ENCODE assay signal across 12 cellular contexts in genomic region chr19:38661166-38661565, GRCh38. TPM values are rescaled to one million over a fixed set of nuclear protein-coding genes. Genes with fewer than 3 reads are reported as not detected.
DNase-seq lines count a peak whose midpoint lies in the region; ATAC-seq, FAIRE-seq and TF ChIP-seq lines count a peak whose summit lies in the region.
"Had no signal": no experiment of that assay in that cellular context is flagged by ENCODE, and none has a peak within 500 bp of the region (broad histone marks: within the 10 kb centered on the region; RNA-seq: fewer than 3 reads in every experiment).

No MANE protein-coding gene starts in this region.

- H3K4me3 ChIP-seq in heart right ventricle = no peak overlapping the region
- H3K4me3 ChIP-seq in esophagus squamous epithelium = no peak overlapping the region
- H3K4me3 ChIP-seq in neutrophil (ENCODE audit: low read depth in 1 of 2, low read length in 1 of 2) = no peak overlapping the region
- no peak overlapping the region for H3K4me3 ChIP-seq in vagina
- H3K4me3 ChIP-seq in CD4-positive, alpha-beta memory T cell (ENCODE audit: low read length in 2 of 2) = no peak overlapping the region

- DNase-seq in heart right ventricle (no peak), Right ventricle myocardium inferior (ENCODE audit: missing footprints) (no peak), esophagus squamous epithelium (lab: John Stamatoyannopoulos, UW) (no peak), vagina (ENCODE audit: extremely low spot score in 2 of 2) (no peak), superior temporal gyrus (ENCODE audit: extremely low spot score) (no peak), RCC 7860 (ENCODE audit: low spot score) (no peak)
- no peak for DNase-seq in CD4-positive, alpha-beta memory T cell
- DNase-seq: GDM1, MM.1S, NCI-H510A treated with DMSO at 0.1 percent for 48 hours had no signal

- ATAC-seq in heart right ventricle = no peak
- ATAC-seq in Right ventricle myocardium inferior = no peak

- H3K4me3 Mint-ChIP-seq in CD4-positive, alpha-beta memory T cell = peak overlapping the region in 1 of 8 donors; percentile 15
- H3K4me3 Mint-ChIP-seq: T-helper 1 cell treated with Interleukin-12 subunit alpha and Interleukin-12 subunit beta and Interleukin-4 antibody, amounts not matched to agents 30 μg/mL and 1 μg/mL, for 36 hours had no signal

- H3K4me1 ChIP-seq in heart right ventricle = peaks cover 64 to 100% (median 100%) of the 10 kb centered on the region in 9 donors
- H3K4me1 ChIP-seq in esophagus squamous epithelium = peaks cover 92 to 100% (median 94%) of the 10 kb centered on the region in 3 donors
- peaks cover 90 to 92% of the 10 kb centered on the region in 2 experiments for H3K4me1 ChIP-seq in neutrophil (ENCODE audit: control insufficient read depth in 1 of 2, insufficient read depth in 1 of 2, low read depth in 1 of 2, low read length in 1 of 2)
- H3K4me1 ChIP-seq in vagina = peaks cover 100% of the 10 kb centered on the region
- H3K4me1 ChIP-seq in CD4-positive, alpha-beta memory T cell (ENCODE audit: insufficient read depth, low read length) = peaks cover 93% of the 10 kb centered on the region

- intact Hi-C loops in heart right ventricle (cut with DNase I) (loop anchor here in 2 of 10 donors (5.0 kb wide), 2 partner anchors 46 to 51 kb away; no protein-coding TSS in a partner anchor), Right ventricle myocardium inferior (cut with DNase I) (no loop called here), esophagus squamous epithelium (cut with DNase I) (no loop called here), vagina (cut with DNase I) (no loop called here)
- intact Hi-C loops in CD4-positive, alpha-beta memory T cell (cut with micrococcal nuclease) = no loop called here

- TF ChIP-seq CTCF in heart right ventricle (IDR thresholded peaks at IDR 0.05) (no peak), esophagus squamous epithelium (IDR thresholded peaks at IDR 0.05) (no peak), neutrophil (IDR thresholded peaks at IDR 0.05) (no peak), vagina (IDR thresholded peaks at IDR 0.05) (no peak)

- no peaks in the 10 kb centered on the region for H3K27me3 Mint-ChIP-seq in CD4-positive, alpha-beta memory T cell

- H3K4me1 Mint-ChIP-seq in CD4-positive, alpha-beta memory T cell = peaks cover 41 to 93% (median 72%) of the 10 kb centered on the region in 4 donors

- POLR2A ChIA-PET in CD4-positive, alpha-beta memory T cell (lab: Charles Lee; ENCODE audit: partially characterized antibody) = no interaction called here

- CTCF ChIA-PET in CD4-positive, alpha-beta memory T cell (lab: Charles Lee; ENCODE audit: partially characterized antibody) = interaction anchor here (1.2 to 1.4 kb wide), 2 partner anchors 14 to 26 kb away, joined by 3 read pairs; partner anchors contain the start of gene ACTN4

- peaks cover 0 to 30% (median 0%) of the 10 kb centered on the region in 9 donors for H3K36me3 ChIP-seq in heart right ventricle
- H3K36me3 ChIP-seq in esophagus squamous epithelium = peaks cover 0 to 26% (median 4%) of the 10 kb centered on the region in 3 donors
- no peaks in the 10 kb centered on the region for H3K36me3 ChIP-seq in neutrophil
- H3K36me3 ChIP-seq in vagina = no peaks in the 10 kb centered on the region
- H3K36me3 ChIP-seq in CD4-positive, alpha-beta memory T cell (ENCODE audit: insufficient read depth, low read length) = no peaks in the 10 kb centered on the region

- no peaks in the 10 kb centered on the region for H3K9me3 Mint-ChIP-seq in CD4-positive, alpha-beta memory T cell
- H3K9me3 Mint-ChIP-seq: T-helper 1 cell treated with Interleukin-12 subunit alpha and Interleukin-12 subunit beta and Interleukin-4 antibody, amounts not matched to agents 30 μg/mL and 1 μg/mL, for 36 hours had no signal

- WGBS in heart right ventricle, 2 donors = 44 to 52% methylated on average over 6 of the region's 6 CpGs
- WGBS in esophagus squamous epithelium, 2 donors = 52 to 54% methylated on average over 5 to 6 of the region's 6 CpGs

- TF ChIP-seq POLR2A in esophagus squamous epithelium (IDR thresholded peaks at IDR 0.05) (no peak), vagina (IDR thresholded peaks at IDR 0.05) (no peak)

- H3K27me3 ChIP-seq in heart right ventricle (no peaks in the 10 kb centered on the region), esophagus squamous epithelium (no peaks in the 10 kb centered on the region), neutrophil (no peaks in the 10 kb centered on the region), vagina (no peaks in the 10 kb centered on the region)
- no peaks in the 10 kb centered on the region for H3K27me3 ChIP-seq in CD4-positive, alpha-beta memory T cell (ENCODE audit: insufficient read depth, low read length)

- no peak for FAIRE-seq in RCC 7860 (lab: Jason Lieb, UNC)

- H3K9me3 ChIP-seq in heart right ventricle (no peaks in the 10 kb centered on the region), esophagus squamous epithelium (no peaks in the 10 kb centered on the region), neutrophil (no peaks in the 10 kb centered on the region), vagina (no peaks in the 10 kb centered on the region)
- H3K9me3 ChIP-seq in CD4-positive, alpha-beta memory T cell (ENCODE audit: control insufficient read depth in 1 of 2, low read length in 2 of 2) = no peaks in the 10 kb centered on the region

- H3K27ac ChIP-seq in heart right ventricle (peak overlapping the region; percentile 88 to 99 (median 96)), esophagus squamous epithelium (peak overlapping the region; percentile 97 to 100 (median 98)), neutrophil (peak overlapping the region; percentile 88), vagina (peak overlapping the region; percentile 97)
- no peak overlapping the region for H3K27ac ChIP-seq in CD4-positive, alpha-beta memory T cell (ENCODE audit: low read depth, low read length)

- peaks cover 6 to 25% of the 10 kb centered on the region in 2 donors for H3K36me3 Mint-ChIP-seq in CD4-positive, alpha-beta memory T cell

- H3K27ac Mint-ChIP-seq in CD4-positive, alpha-beta memory T cell = peak overlapping the region in 1 of 7 donors; percentile 63
- H3K27ac Mint-ChIP-seq: T-helper 1 cell treated with Interleukin-12 subunit alpha and Interleukin-12 subunit beta and Interleukin-4 antibody, amounts not matched to agents 30 μg/mL and 1 μg/mL, for 36 hours had no signal

RNA-seq across cellular contexts. Expression of gene ACTN4, which starts 13.7 kb away (rescaled TPM):
- total RNA-seq in heart right ventricle (100 to 1,000 TPM; 129 to 291 (median 149) TPM), Right ventricle myocardium inferior (145 TPM), esophagus squamous epithelium (100 to 1,000 TPM; 302 to 705 (median 414) TPM), vagina (513 TPM)
- 100 to 1,000 TPM in 1 of 2 donors, 10 to 100 TPM in 1; 92.4 to 189 TPM for polyA plus RNA-seq in heart right ventricle
- 100 to 1,000 TPM; 151 to 155 TPM for total RNA-seq in CD4-positive, alpha-beta memory T cell
- polyA plus RNA-seq in CD4-positive, alpha-beta memory T cell = 10 to 100 TPM in 1 of 2 donors, 1 to 10 TPM in 1; 4.0 to 24.4 TPM

RNA-seq across cellular contexts. Expression of gene EIF3K, which starts 42.2 kb away (rescaled TPM):
- total RNA-seq in heart right ventricle = 100 to 1,000 TPM; 505 to 677 (median 631) TPM
- 100 to 1,000 TPM; 572 to 845 TPM for polyA plus RNA-seq in heart right ventricle
- 660 TPM for total RNA-seq in Right ventricle myocardium inferior
- 100 to 1,000 TPM; 437 to 578 (median 516) TPM for total RNA-seq in esophagus squamous epithelium
- total RNA-seq in vagina = 349 TPM
- total RNA-seq in CD4-positive, alpha-beta memory T cell = 100 to 1,000 TPM; 320 to 340 TPM
- 100 to 1,000 TPM; 364 to 424 TPM for polyA plus RNA-seq in CD4-positive, alpha-beta memory T cell

RNA-seq across cellular contexts. Expression of gene MAP4K1, which starts 43.4 kb away (rescaled TPM):
- total RNA-seq in heart right ventricle (1 to 10 TPM in 8 of 10 donors, under 1 TPM in 2; 0.52 to 9.1 (median 1.5) TPM), Right ventricle myocardium inferior (3.1 TPM), esophagus squamous epithelium (1 to 10 TPM; 1.5 to 4.2 (median 2.7) TPM), vagina (47.9 TPM)
- polyA plus RNA-seq in heart right ventricle = 1 to 10 TPM in 1 of 2 donors, under 1 TPM in 1; 0.99 to 2.1 TPM
- 100 to 1,000 TPM; 346 to 361 TPM for total RNA-seq in CD4-positive, alpha-beta memory T cell
- 100 to 1,000 TPM; 142 to 177 TPM for polyA plus RNA-seq in CD4-positive, alpha-beta memory T cell
